1 cellular context compared by ENCODE assay signal in the genomic region with DNA sequence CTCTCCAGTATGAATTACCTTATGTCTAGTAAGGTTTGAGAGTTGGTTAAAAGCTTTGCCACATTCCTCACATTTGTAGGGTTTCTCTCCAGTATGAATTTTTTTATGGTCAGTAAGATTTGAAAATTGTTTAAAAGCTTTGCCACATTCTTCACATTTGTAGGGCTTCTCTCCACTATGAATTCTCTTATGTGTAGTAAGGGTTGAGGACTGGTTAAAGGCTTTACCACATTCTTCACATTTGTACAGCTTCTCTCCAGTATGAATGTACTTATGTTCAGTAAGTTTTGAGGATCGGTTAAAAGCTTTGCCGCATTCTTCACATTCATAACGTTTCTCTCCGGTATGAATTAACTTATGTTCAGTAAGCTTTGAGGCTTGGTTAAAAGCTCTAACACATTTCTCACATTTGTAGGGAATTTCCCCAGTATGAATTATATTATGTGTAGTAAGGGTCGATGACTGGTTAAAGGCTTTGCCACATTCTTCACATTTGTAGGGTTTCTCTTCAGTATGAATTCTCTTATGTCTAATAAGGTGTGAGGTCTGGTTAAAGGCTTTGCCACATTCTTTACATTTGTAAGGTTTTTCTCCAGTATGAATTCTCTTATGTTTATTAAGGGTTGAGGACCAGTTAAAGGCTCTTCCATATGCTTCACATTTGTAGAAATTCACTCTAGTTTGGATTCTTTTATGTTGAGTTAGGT.
TF ChIP-seq lines count a peak whose summit lies in the region.

No MANE protein-coding gene starts in this region.

TF ChIP-seq in HepG2, 621 proteins besides CTCF, POLR2A, EP300 and RAD21:
- no peak for TF ChIP-seq HOXD1 (CRISPR knock-in tag; IDR thresholded peaks at IDR 0.05)
- TF ChIP-seq ZNF274 (CRISPR knock-in tag; IDR thresholded peaks at IDR 0.05) = peak; percentile 93; the same call in 1 of the 2 replicates
